3 cellular contexts compared by ENCODE assay signal in the genomic region with DNA sequence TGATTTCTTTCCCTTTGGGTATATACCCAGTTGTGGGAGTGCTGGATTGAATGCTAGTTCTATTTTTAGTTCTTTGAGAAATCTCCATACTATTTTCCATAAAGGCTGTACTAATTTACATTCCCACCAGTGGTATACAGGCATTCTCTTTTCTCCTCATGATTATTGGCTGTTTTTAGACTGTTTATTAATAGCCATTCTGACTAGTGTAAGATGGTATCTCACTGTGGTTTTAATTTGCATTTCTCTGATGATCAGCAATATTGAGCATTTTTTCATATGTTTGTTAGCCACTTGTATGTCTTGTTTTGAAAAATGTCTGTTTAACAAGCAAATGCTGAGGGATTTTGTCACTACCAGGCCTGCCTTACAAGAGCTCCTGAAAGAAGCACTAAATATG. TPM values are rescaled to one million over a fixed set of nuclear protein-coding genes. Genes with fewer than 3 reads are reported as not detected.
"Had no signal": no experiment of that assay in that cellular context is flagged by ENCODE, and none has a peak within 500 bp of the region (broad histone marks: within the 10 kb centered on the region; RNA-seq: fewer than 3 reads in every experiment).

No MANE protein-coding gene starts in this region.

RNA-seq across cellular contexts. Expression of gene CD28, which starts 9.2 kb away (rescaled TPM):
- total RNA-seq: fibroblast of villous mesenchyme, mammary epithelial cell, osteocyte had no signal
- polyA plus RNA-seq: mammary epithelial cell had no signal
